In genomic region chr14:35826952-35827416, GRCh38 we compare ENCODE assay signal across 8 cellular contexts.
DNase-seq lines count a peak whose midpoint lies in the region; ATAC-seq and TF ChIP-seq lines count a peak whose summit lies in the region.

No MANE protein-coding gene starts in this region.

- H3K4me3 ChIP-seq in BLaER1 (peak overlapping the region; percentile 92), KMS-11 (IDR thresholded peaks at IDR 0.05; ENCODE audit: insufficient read depth, low read depth, low read length) (no peak overlapping the region)

- peak overlapping the region; percentile 55; the same call in 1 of the 2 replicates for H2AFZ ChIP-seq in KMS-11 (ENCODE audit: low read depth)

- peak overlapping the region; percentile 90 for H3K4me3 Mint-ChIP-seq in dendritic cell treated with granulocyte-macrophage colony-stimulating factor and Interleukin-4, amounts not matched to agents 40 ng/mL and 50 ng/mL, for 4 days
- peak overlapping the region; percentile 83 to 90 (median 86) for H3K4me3 Mint-ChIP-seq in nephron

- H3K27ac ChIP-seq in BLaER1 (peak overlapping the region; percentile 89), KMS-11 (no peak overlapping the region)

- H3K27me3 ChIP-seq in BLaER1 (no peaks in the 10 kb centered on the region), KMS-11 (ENCODE audit: insufficient read depth, low read depth) (no peaks in the 10 kb centered on the region)

- ATAC-seq in HG03095 (IDR thresholded peaks at IDR 0.05; ENCODE audit: unreplicated experiment), result no peak

- no peak for TF ChIP-seq CTCF in KMS-11 (conservative IDR thresholded peaks at IDR 0.05; ENCODE audit: low read depth, low read length)
- TF ChIP-seq CTCF in nephron (IDR thresholded peaks at IDR 0.05; ENCODE audit: unreplicated experiment in 3 of 3), result no peak

- peaks cover 17% of the 10 kb centered on the region; the same call in 1 of the 2 replicates for H3K79me2 ChIP-seq in KMS-11 (ENCODE audit: insufficient read depth, low read depth)

- H3K4me1 ChIP-seq in BLaER1, result peaks cover 18% of the 10 kb centered on the region
- H3K4me1 ChIP-seq in KMS-11 (ENCODE audit: low read depth, poor library complexity, severe bottlenecking), result peaks cover 4% of the 10 kb centered on the region

- intact Hi-C loops in dendritic cell treated with granulocyte-macrophage colony-stimulating factor and Interleukin-4, amounts not matched to agents 40 ng/mL and 50 ng/mL, for 4 days (cut with micrococcal nuclease), result loop anchor here (1.0 to 5.0 kb wide), 2 partner anchors 18 to 495 kb away; partner anchors contain the start of genes MBIP and RALGAPA1

- H3K36me3 ChIP-seq in BLaER1 (peaks cover 7% of the 10 kb centered on the region), KMS-11 (ENCODE audit: insufficient read depth) (no peaks in the 10 kb centered on the region)

- no peaks in the 10 kb centered on the region for H3K9me3 Mint-ChIP-seq in dendritic cell treated with granulocyte-macrophage colony-stimulating factor and Interleukin-4, amounts not matched to agents 40 ng/mL and 50 ng/mL, for 4 days
- H3K9me3 Mint-ChIP-seq in nephron, result no peaks in the 10 kb centered on the region

- H4K20me1 ChIP-seq in BLaER1 (no peaks in the 10 kb centered on the region), KMS-11 (ENCODE audit: insufficient read depth) (no peaks in the 10 kb centered on the region)

- peak overlapping the region; percentile 90 for H3K9ac ChIP-seq in BLaER1
- H3K9ac ChIP-seq in KMS-11, result no peak overlapping the region; the same call in 1 of the 2 replicates

- peaks cover 7% of the 10 kb centered on the region for H3K27me3 Mint-ChIP-seq in dendritic cell treated with granulocyte-macrophage colony-stimulating factor and Interleukin-4, amounts not matched to agents 40 ng/mL and 50 ng/mL, for 4 days
- H3K27me3 Mint-ChIP-seq in nephron (ENCODE audit: low read depth), result no peaks in the 10 kb centered on the region

- H3K36me3 Mint-ChIP-seq in dendritic cell treated with granulocyte-macrophage colony-stimulating factor and Interleukin-4, amounts not matched to agents 40 ng/mL and 50 ng/mL, for 4 days (ENCODE audit: low read depth), result peaks cover 19% of the 10 kb centered on the region
- H3K36me3 Mint-ChIP-seq in nephron (ENCODE audit: low read depth), result peaks cover 16% of the 10 kb centered on the region

- peaks cover 17% of the 10 kb centered on the region for H3K4me1 Mint-ChIP-seq in dendritic cell treated with granulocyte-macrophage colony-stimulating factor and Interleukin-4, amounts not matched to agents 40 ng/mL and 50 ng/mL, for 4 days (ENCODE audit: low read depth)
- H3K4me1 Mint-ChIP-seq in nephron, result peaks cover 18% of the 10 kb centered on the region

- H3K27ac Mint-ChIP-seq in dendritic cell treated with granulocyte-macrophage colony-stimulating factor and Interleukin-4, amounts not matched to agents 40 ng/mL and 50 ng/mL, for 4 days, result peak overlapping the region; percentile 93
- H3K27ac Mint-ChIP-seq in nephron, result peak overlapping the region; percentile 76 to 93 (median 90)

- H3K4me2 ChIP-seq in BLaER1, result peak overlapping the region; percentile 89
- peak overlapping the region; percentile 58 for H3K4me2 ChIP-seq in KMS-11

- DNase-seq in NCI-H748 treated with DMSO at 0.1 percent for 48 hours (lab: John Stamatoyannopoulos, UW) (no peak), SKM-1 (lab: John Stamatoyannopoulos, UW; ENCODE audit: unreplicated experiment) (no peak), NCI-H1105 treated with DMSO at 0.1 percent for 48 hours (lab: John Stamatoyannopoulos, UW) (no peak)

- no peaks in the 10 kb centered on the region for H3K9me3 ChIP-seq in BLaER1
